8 cellular contexts compared by ENCODE assay signal in genomic region chr2:170815746-170816498, GRCh38. TPM values are rescaled to one million over a fixed set of nuclear protein-coding genes. Genes with fewer than 3 reads are reported as not detected.
DNase-seq lines count a peak whose midpoint lies in the region; ATAC-seq and TF ChIP-seq lines count a peak whose summit lies in the region.

No MANE protein-coding gene starts in this region.

- H3K4me1 Mint-ChIP-seq in T-cell, result peaks cover 60 to 70% (median 62%) of the 10 kb centered on the region in 3 donors

- H3K9me3 Mint-ChIP-seq in T-cell, result no peaks in the 10 kb centered on the region

- peak overlapping the region in 1 of 2 donors; percentile 63 for H3K27ac Mint-ChIP-seq in T-cell

- H3K9ac ChIP-seq in iPS-18a (ENCODE audit: low read length) (peak overlapping the region; percentile 1), skeletal muscle tissue (ENCODE audit: low read depth in 1 of 3, low read length in 3 of 3) (peak overlapping the region in 1 of 3 donors; percentile 24)

- TF ChIP-seq CTCF in astrocyte of the cerebellum (IDR thresholded peaks at IDR 0.05; ENCODE audit: low read depth, low read length, missing control alignments), result peak; percentile 74

- H3K27me3 Mint-ChIP-seq in T-cell, result peaks cover 62 to 84% of the 10 kb centered on the region in 2 donors

- POLR2A ChIA-PET in T-cell (lab: Charles Lee), result interaction anchor here in 1 of 2 donors (0.7 kb wide), 1 partner anchor 345 kb away, joined by 6 read pairs; no protein-coding TSS in a partner anchor

- CTCF ChIA-PET in T-cell (lab: Charles Lee), result interaction anchor here (0.6 to 2.5 kb wide), 12 partner anchors 36 to 846 kb away, joined by 3 to 7 read pairs (median 4); no protein-coding TSS in a partner anchor

- H3K27ac ChIP-seq in iPS-18a (ENCODE audit: low read length) (no peak overlapping the region), skeletal muscle tissue (ENCODE audit: low read depth, low read length) (no peak overlapping the region)

- H3K9me3 ChIP-seq in iPS-18a (ENCODE audit: control insufficient read depth, low read depth, low read length) (no peaks in the 10 kb centered on the region), skeletal muscle tissue (ENCODE audit: control insufficient read depth in 3 of 3, low read length in 3 of 3) (no peaks in the 10 kb centered on the region)

- H3K36me3 ChIP-seq in iPS-18a (ENCODE audit: control insufficient read depth, low read depth, low read length), result no peaks in the 10 kb centered on the region
- no peaks in the 10 kb centered on the region for H3K36me3 ChIP-seq in skeletal muscle tissue (ENCODE audit: control insufficient read depth in 3 of 3, insufficient read depth in 3 of 3, low read length in 3 of 3)

- peak overlapping the region; percentile 61 to 87 (median 66) for H3K4me3 Mint-ChIP-seq in T-cell

- H3K4me3 ChIP-seq in astrocyte of the cerebellum (ENCODE audit: low read depth, low read length) (peak overlapping the region; percentile 39), iPS-18a (ENCODE audit: low read length) (peak overlapping the region; percentile 73), skeletal muscle tissue (ENCODE audit: low read length in 3 of 3) (peak overlapping the region; percentile 48 to 67 (median 54))

- H3K27me3 ChIP-seq in iPS-18a (ENCODE audit: control insufficient read depth, insufficient read depth, low read length), result peaks cover 83% of the 10 kb centered on the region
- H3K27me3 ChIP-seq in skeletal muscle tissue (ENCODE audit: control insufficient read depth in 3 of 3, insufficient read depth in 3 of 3, low read length in 3 of 3), result peaks cover 75 to 80% (median 78%) of the 10 kb centered on the region in 3 donors

- H3K36me3 Mint-ChIP-seq in T-cell, result no peaks in the 10 kb centered on the region

- peaks cover 59% of the 10 kb centered on the region for H3K4me1 ChIP-seq in iPS-18a (ENCODE audit: control insufficient read depth, low read depth, low read length)
- H3K4me1 ChIP-seq in skeletal muscle tissue (ENCODE audit: control insufficient read depth in 3 of 3, insufficient read depth in 3 of 3, low read length in 3 of 3), result peaks cover 41 to 54% (median 53%) of the 10 kb centered on the region in 3 donors

- peak; percentile 76 for DNase-seq in ACHN
- peak; percentile 83 for DNase-seq in NCI-H1105 treated with DMSO at 0.1 percent for 48 hours (lab: John Stamatoyannopoulos, UW)
- DNase-seq in T-cell, result peak in 30 of 34 experiments; percentile 25 to 63 (median 50)
- DNase-seq in astrocyte of the cerebellum (ENCODE audit: low read depth), result peak; percentile 24

- in situ Hi-C loops in ACHN (cut with HindIII; ENCODE audit: low pct_ligation_motif_present, low pct_unique_long_range_greater_than_20kb, low sequenced_read_pairs), result loop anchor here (25.0 kb wide), 1 partner anchor 404 kb away; no protein-coding TSS in a partner anchor
- in situ Hi-C loops in astrocyte of the cerebellum (cut with HindIII; ENCODE audit: low sequenced_read_pairs), result loop anchor here (25.0 kb wide), 1 partner anchor 404 kb away; no protein-coding TSS in a partner anchor

- peak; percentile 46 for ATAC-seq in GM18517 (IDR thresholded peaks at IDR 0.05; ENCODE audit: unreplicated experiment)
- peak; percentile 44 to 70 (median 51) for ATAC-seq in T-cell (replicated peaks in 1 of 4)
- ATAC-seq in HG02678 (IDR thresholded peaks at IDR 0.05; ENCODE audit: unreplicated experiment), result no peak

RNA-seq across cellular contexts. Expression of gene GAD1, which starts 0.8 kb away (rescaled TPM):
- total RNA-seq in T-cell (under 1 TPM in 1 of 5 donors, not detected in 4; 0.09 TPM), skeletal muscle tissue (0.52 TPM)

RNA-seq across cellular contexts. Expression of gene ERICH2, which starts 45.7 kb away (rescaled TPM):
- total RNA-seq in T-cell (not detected), skeletal muscle tissue (0.52 TPM)

Comparison
In these comparisons a context has a peak if more than half of its experiments do, and no peak if none do; other contexts are left out.
1. DNase-seq: peak in every context shown above with its lines; median percentile 83 in NCI-H1105 treated with DMSO at 0.1 percent for 48 hours; 76 in ACHN; 50 in T-cell; 24 in astrocyte of the cerebellum.